12 cellular contexts compared by ENCODE assay signal in genomic region chr11:95714853-95715776, GRCh38.
DNase-seq lines count a peak whose midpoint lies in the region; ATAC-seq and TF ChIP-seq lines count a peak whose summit lies in the region.
"Had no signal": no experiment of that assay in that cellular context is flagged by ENCODE, and none has a peak within 500 bp of the region (broad histone marks: within the 10 kb centered on the region; RNA-seq: fewer than 3 reads in every experiment).

No MANE protein-coding gene starts in this region.

- in situ Hi-C loops in mammary epithelial cell (cut with MboI; ENCODE audit: low sequenced_read_pairs in 2 of 2), result no loop called here

- BruUV-seq in mammary epithelial cell (replicated peaks; lab: Mats Ljungman, UMichigan), result no TSS peak

- DNase-seq in activated T-cell treated with anti-CD3 and anti-CD28 coated beads, Interleukin-2, amount 50 U/mL, for 24 hours, result no peak
- DNase-seq in activated T-cell treated with anti-CD3 and anti-CD28 coated beads, Interleukin-2, amount 50 U/mL, for 1 hour, result no peak
- DNase-seq in mammary epithelial cell, result no peak
- DNase-seq in stimulated activated CD4-positive, alpha-beta T cell treated with anti-CD3 and anti-CD28 coated beads, Interleukin-2, amount 100 ng/mL, for 24 hours, result no peak
- DNase-seq in trophoblast cell, result no peak
- no peak for DNase-seq in NCI-H748 (lab: John Stamatoyannopoulos, UW; ENCODE audit: unreplicated experiment)
- DNase-seq: NCI-H2227 treated with DMSO at 0.1 percent for 48 hours, PC-9, T-helper 9 cell had no signal

- ATAC-seq in HG03196 (IDR thresholded peaks at IDR 0.05; ENCODE audit: unreplicated experiment), result peak; percentile 28
- peak; percentile 40 for ATAC-seq in stimulated activated memory B cell treated with anti-CD40 and anti-IgM and Interleukin-4, amounts not matched to agents 10 μg/mL and 1 μg/mL and 100 μg/mL, for 72 hours
- ATAC-seq: natural killer cell treated with Interleukin-12 subunit alpha and Interleukin-12 subunit beta and Interleukin-15 and Interleukin-18, amount 100 ng/mL, for 72 hours had no signal

- H3K27ac Mint-ChIP-seq in activated T-cell treated with anti-CD3 and anti-CD28 coated beads, Interleukin-2, amount 50 U/mL, for 24 hours, result peak overlapping the region; percentile 79
- H3K27ac Mint-ChIP-seq in stimulated activated memory B cell treated with anti-CD40 and anti-IgM and Interleukin-4, amounts not matched to agents 10 μg/mL and 1 μg/mL and 100 μg/mL, for 72 hours, result peak overlapping the region; percentile 96
- H3K27ac Mint-ChIP-seq: natural killer cell treated with Interleukin-12 subunit alpha and Interleukin-12 subunit beta and Interleukin-15 and Interleukin-18, amount 100 ng/mL, for 72 hours had no signal

- CTCF ChIA-PET in mammary epithelial cell (lab: Charles Lee; ENCODE audit: low non-redundant PET), result no interaction called here

- no peak overlapping the region for H4K12ac ChIP-seq in trophoblast cell (ENCODE audit: low read depth, low read length)

- no peak overlapping the region for H3K4me3 ChIP-seq in mammary epithelial cell (replicated peaks in 1 of 3; ENCODE audit: insufficient read depth in 1 of 3, low read depth in 2 of 3, low read length in 3 of 3)
- H3K4me3 ChIP-seq in trophoblast cell (ENCODE audit: low read depth, low read length), result no peak overlapping the region
- H3K4me3 ChIP-seq: PC-9 had no signal

- H3K36me3 Mint-ChIP-seq in activated T-cell treated with anti-CD3 and anti-CD28 coated beads, Interleukin-2, amount 50 U/mL, for 24 hours (ENCODE audit: low read depth), result no peaks in the 10 kb centered on the region
- peaks cover 11% of the 10 kb centered on the region for H3K36me3 Mint-ChIP-seq in stimulated activated memory B cell treated with anti-CD40 and anti-IgM and Interleukin-4, amounts not matched to agents 10 μg/mL and 1 μg/mL and 100 μg/mL, for 72 hours
- H3K36me3 Mint-ChIP-seq: natural killer cell treated with Interleukin-12 subunit alpha and Interleukin-12 subunit beta and Interleukin-15 and Interleukin-18, amount 100 ng/mL, for 72 hours had no signal

- H3K18ac ChIP-seq in trophoblast cell (ENCODE audit: low read length), result no peak overlapping the region

- H4K91ac ChIP-seq in trophoblast cell (ENCODE audit: low read depth, low read length), result no peak overlapping the region

- H4K8ac ChIP-seq in trophoblast cell (ENCODE audit: low read depth, low read length), result no peak overlapping the region

- no peak overlapping the region for H2BK120ac ChIP-seq in trophoblast cell (ENCODE audit: insufficient read depth, low read length, poor library complexity)

- H3K4me1 Mint-ChIP-seq in activated T-cell treated with anti-CD3 and anti-CD28 coated beads, Interleukin-2, amount 50 U/mL, for 24 hours (ENCODE audit: low read depth), result peaks cover 60% of the 10 kb centered on the region
- H3K4me1 Mint-ChIP-seq in stimulated activated memory B cell treated with anti-CD40 and anti-IgM and Interleukin-4, amounts not matched to agents 10 μg/mL and 1 μg/mL and 100 μg/mL, for 72 hours, result peaks cover 87% of the 10 kb centered on the region

- H2AK5ac ChIP-seq in trophoblast cell (ENCODE audit: low read length), result no peak overlapping the region

- H3K9me3 Mint-ChIP-seq in activated T-cell treated with anti-CD3 and anti-CD28 coated beads, Interleukin-2, amount 50 U/mL, for 24 hours, result no peaks in the 10 kb centered on the region
- H3K9me3 Mint-ChIP-seq in stimulated activated memory B cell treated with anti-CD40 and anti-IgM and Interleukin-4, amounts not matched to agents 10 μg/mL and 1 μg/mL and 100 μg/mL, for 72 hours, result peaks cover 8% of the 10 kb centered on the region
- H3K9me3 Mint-ChIP-seq: natural killer cell treated with Interleukin-12 subunit alpha and Interleukin-12 subunit beta and Interleukin-15 and Interleukin-18, amount 100 ng/mL, for 72 hours had no signal

- no peak overlapping the region for H3K4ac ChIP-seq in trophoblast cell (ENCODE audit: low read depth, low read length)

- H3K36me3 ChIP-seq in mammary epithelial cell (ENCODE audit: insufficient read depth, low read length), result no peaks in the 10 kb centered on the region
- H3K36me3 ChIP-seq in trophoblast cell (ENCODE audit: control insufficient read depth in 1 of 2, insufficient read depth in 2 of 2, low read length in 2 of 2), result no peaks in the 10 kb centered on the region

- intact Hi-C loops in mammary epithelial cell (cut with micrococcal nuclease), result no loop called here

- no peak overlapping the region for H2BK5ac ChIP-seq in trophoblast cell (ENCODE audit: low read depth, low read length, poor library complexity)

- H3K23ac ChIP-seq in trophoblast cell (ENCODE audit: low read length), result no peak overlapping the region

- H3K14ac ChIP-seq in trophoblast cell (ENCODE audit: low read length), result no peak overlapping the region

- H3K27me3 Mint-ChIP-seq in activated T-cell treated with anti-CD3 and anti-CD28 coated beads, Interleukin-2, amount 50 U/mL, for 24 hours, result peaks cover 2% of the 10 kb centered on the region
- H3K27me3 Mint-ChIP-seq in stimulated activated memory B cell treated with anti-CD40 and anti-IgM and Interleukin-4, amounts not matched to agents 10 μg/mL and 1 μg/mL and 100 μg/mL, for 72 hours, result no peaks in the 10 kb centered on the region

- peaks cover 13% of the 10 kb centered on the region for H3K4me1 ChIP-seq in mammary epithelial cell (ENCODE audit: insufficient read depth, low read length)
- H3K4me1 ChIP-seq in trophoblast cell (ENCODE audit: control insufficient read depth in 1 of 2, insufficient read depth in 2 of 2, low read length in 2 of 2), result no peaks in the 10 kb centered on the region

- H3K9ac ChIP-seq in mammary epithelial cell (ENCODE audit: insufficient read depth, low read length), result no peak overlapping the region
- no peak overlapping the region for H3K9ac ChIP-seq in trophoblast cell (ENCODE audit: low read length)

- 79% methylated on average over 5 of the region's 5 CpGs for WGBS in mammary epithelial cell (ENCODE audit: low coverage, missing lambda C conversion rate)
- WGBS in trophoblast cell (ENCODE audit: extremely low coverage, insufficient coverage, insufficient read length), result no CpG with 5 or more reads among the region's 5 CpGs

- dilution Hi-C loops in mammary epithelial cell (cut with HindIII; ENCODE audit: low sequenced_read_pairs), result loop anchor here (5.0 to 10.0 kb wide), 3 partner anchors 37 to 563 kb away; partner anchors contain the start of gene CEP57

- no peak overlapping the region for H3K4me3 Mint-ChIP-seq in activated T-cell treated with anti-CD3 and anti-CD28 coated beads, Interleukin-2, amount 50 U/mL, for 24 hours
- peak overlapping the region; percentile 63 for H3K4me3 Mint-ChIP-seq in stimulated activated memory B cell treated with anti-CD40 and anti-IgM and Interleukin-4, amounts not matched to agents 10 μg/mL and 1 μg/mL and 100 μg/mL, for 72 hours
- H3K4me3 Mint-ChIP-seq: natural killer cell treated with Interleukin-12 subunit alpha and Interleukin-12 subunit beta and Interleukin-15 and Interleukin-18, amount 100 ng/mL, for 72 hours had no signal

- H3K9me3 ChIP-seq in mammary epithelial cell (replicated peaks; ENCODE audit: insufficient read depth, low read length) (no peaks in the 10 kb centered on the region), trophoblast cell (ENCODE audit: insufficient read depth, low read depth, low read length) (no peaks in the 10 kb centered on the region)

- no peak overlapping the region for H2AFZ ChIP-seq in mammary epithelial cell (ENCODE audit: low read depth, low read length)
- no peak overlapping the region for H2AFZ ChIP-seq in trophoblast cell (ENCODE audit: insufficient read depth, low read length, poor library complexity)
- H2AFZ ChIP-seq: PC-9 had no signal

- H3K27me3 ChIP-seq in mammary epithelial cell (ENCODE audit: insufficient read depth, low read length) (no peaks in the 10 kb centered on the region), trophoblast cell (ENCODE audit: insufficient read depth, low read length) (no peaks in the 10 kb centered on the region)

- no peaks in the 10 kb centered on the region for H4K20me1 ChIP-seq in mammary epithelial cell (ENCODE audit: insufficient read depth, low read length)

- H2BK12ac ChIP-seq in trophoblast cell (ENCODE audit: low read length), result no peak overlapping the region

- H3K79me2 ChIP-seq in mammary epithelial cell (ENCODE audit: insufficient read depth, low read length) (no peaks in the 10 kb centered on the region), trophoblast cell (ENCODE audit: control insufficient read depth, insufficient read depth, low read length, poor library complexity) (no peaks in the 10 kb centered on the region)

- H3K27ac ChIP-seq in mammary epithelial cell (ENCODE audit: insufficient read depth, low read depth, low read length) (peak overlapping the region; percentile 79), trophoblast cell (ENCODE audit: low read depth, low read length) (no peak overlapping the region)
- H3K27ac ChIP-seq: PC-9 had no signal

- H3K4me2 ChIP-seq in mammary epithelial cell (ENCODE audit: insufficient read depth, low read depth, low read length) (peak overlapping the region; percentile 44), trophoblast cell (ENCODE audit: low read length) (no peak overlapping the region)
- H3K4me2 ChIP-seq: PC-9 had no signal

- no peaks in the 10 kb centered on the region for H3K79me1 ChIP-seq in trophoblast cell (ENCODE audit: low read length)

- TF ChIP-seq CTCF in mammary epithelial cell (conservative IDR thresholded peaks at IDR 0.05 in 1 of 2, IDR thresholded peaks at IDR 0.05 in 1 of 2; ENCODE audit: extremely low read depth in 1 of 2, insufficient read depth in 1 of 2, low read depth in 1 of 2, low read length in 2 of 2), result no peak
